In the genomic region with DNA sequence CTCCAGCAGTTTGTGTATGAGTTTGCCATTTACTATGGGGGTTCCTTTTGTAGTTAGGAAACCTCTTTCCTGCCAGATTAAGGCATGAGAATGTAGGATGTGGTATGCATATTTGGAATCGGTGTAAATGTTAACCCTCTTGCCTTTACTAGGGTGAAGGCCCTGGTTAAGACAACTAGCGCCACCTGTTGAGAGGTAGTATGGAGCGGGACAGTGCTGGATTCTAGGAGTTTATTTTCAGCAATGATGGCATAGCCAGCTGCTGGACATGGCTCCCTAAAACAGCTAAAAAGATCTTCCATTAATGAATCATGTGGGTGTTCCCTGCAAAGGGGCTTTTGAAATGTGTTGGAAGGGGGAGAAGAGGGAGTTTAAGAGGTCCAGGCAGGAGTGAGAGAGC, we compare ENCODE assay signal across 12 cellular contexts.
DNase-seq lines count a peak whose midpoint lies in the region; ATAC-seq and TF ChIP-seq lines count a peak whose summit lies in the region.
"Had no signal": no experiment of that assay in that cellular context is flagged by ENCODE, and none has a peak within 500 bp of the region (broad histone marks: within the 10 kb centered on the region; RNA-seq: fewer than 3 reads in every experiment).

No MANE protein-coding gene starts in this region.

- H3K27ac Mint-ChIP-seq in stimulated activated naive CD8-positive, alpha-beta T cell treated with anti-CD3 and anti-CD28 coated beads, Interleukin-15, amount 100 ng/mL, for 72 hours: no peak overlapping the region
- H3K27ac Mint-ChIP-seq: CD8-positive, alpha-beta memory T cell had no signal

- no peaks in the 10 kb centered on the region for H3K9me2 ChIP-seq in Loucy (replicated peaks; ENCODE audit: low read depth, low read length)

- no peak overlapping the region for H3K4me2 ChIP-seq in Loucy (ENCODE audit: low read depth, low read length, poor library complexity, severe bottlenecking)

- H3F3A ChIP-seq in Loucy (ENCODE audit: low read depth): no peaks in the 10 kb centered on the region

- H2AFZ ChIP-seq in Loucy (ENCODE audit: low read length): no peak overlapping the region

- peak; percentile 85 for TF ChIP-seq CTCF in Loucy (conservative IDR thresholded peaks at IDR 0.05; ENCODE audit: low read length)
- peak; percentile 4 for TF ChIP-seq CTCF in astrocyte of the spinal cord (IDR thresholded peaks at IDR 0.05; ENCODE audit: low read depth, low read length)

- peak; percentile 54 for ATAC-seq in stimulated activated naive CD8-positive, alpha-beta T cell treated with anti-CD3 and anti-CD28 coated beads, Interleukin-15, amount 100 ng/mL, for 72 hours

- H3K4me3 ChIP-seq in Loucy (ENCODE audit: low read length, poor library complexity, severe bottlenecking): no peak overlapping the region
- H3K4me3 ChIP-seq in astrocyte of the spinal cord (ENCODE audit: low read depth, low read length): no peak overlapping the region
- H3K4me3 ChIP-seq: testis had no signal

- no peaks in the 10 kb centered on the region for H3K9me3 ChIP-seq in Loucy (ENCODE audit: insufficient read depth, low read depth, low read length)
- H3K9me3 ChIP-seq: testis had no signal

- H3K4me1 ChIP-seq in Loucy (ENCODE audit: insufficient read depth, low read length, poor library complexity, severe bottlenecking): no peaks in the 10 kb centered on the region
- H3K4me1 ChIP-seq: testis had no signal

- peak; percentile 22 for DNase-seq in stimulated activated CD4-positive, alpha-beta T cell treated with anti-CD3 and anti-CD28 coated beads, Interleukin-15, amount 100 ng/mL, for 24 hours
- no peak for DNase-seq in stimulated activated CD4-positive, alpha-beta T cell treated with anti-CD3 and anti-CD28 coated beads, Interleukin-4, amount 100 ng/mL, for 4 hours
- no peak for DNase-seq in astrocyte of the spinal cord (ENCODE audit: low read depth, low spot score)
- DNase-seq in stimulated activated naive CD8-positive, alpha-beta T cell treated with anti-CD3 and anti-CD28 coated beads, Interleukin-15, amount 100 ng/mL, for 72 hours: peak in 1 of 2 donors; percentile 17
- no peak for DNase-seq in SKM-1 (lab: John Stamatoyannopoulos, UW; ENCODE audit: unreplicated experiment)
- no peak for DNase-seq in kidney tubule cell (ENCODE audit: low spot score)
- no peak for DNase-seq in NCI-H187 (lab: John Stamatoyannopoulos, UW)
- DNase-seq: CD8-positive, alpha-beta memory T cell; NCI-H1048; NK-92 treated with Interleukin-12 subunit alpha and Interleukin-12 subunit beta, amount 100 ng/mL, for 24 hours; testis had no signal

- no peaks in the 10 kb centered on the region for H3K36me3 ChIP-seq in Loucy (ENCODE audit: insufficient read depth, low read length)

- no peak overlapping the region for H3K9ac ChIP-seq in Loucy (ENCODE audit: low read depth, low read length, poor library complexity, severe bottlenecking)

- in situ Hi-C loops in astrocyte of the spinal cord (cut with HindIII; ENCODE audit: low sequenced_read_pairs): no loop called here

- no peak overlapping the region for H3K4me3 Mint-ChIP-seq in stimulated activated naive CD8-positive, alpha-beta T cell treated with anti-CD3 and anti-CD28 coated beads, Interleukin-15, amount 100 ng/mL, for 72 hours
- H3K4me3 Mint-ChIP-seq: CD8-positive, alpha-beta memory T cell had no signal

- no peaks in the 10 kb centered on the region for H3K79me2 ChIP-seq in Loucy (ENCODE audit: insufficient read depth, low read length)

- no peaks in the 10 kb centered on the region for H3K4me1 Mint-ChIP-seq in stimulated activated naive CD8-positive, alpha-beta T cell treated with anti-CD3 and anti-CD28 coated beads, Interleukin-15, amount 100 ng/mL, for 72 hours
- H3K4me1 Mint-ChIP-seq: CD8-positive, alpha-beta memory T cell had no signal

- H4K20me1 ChIP-seq in Loucy (ENCODE audit: insufficient read depth, low read length, poor library complexity, severe bottlenecking): no peaks in the 10 kb centered on the region

- peaks cover 13 to 18% of the 10 kb centered on the region in 2 donors for H3K9me3 Mint-ChIP-seq in stimulated activated naive CD8-positive, alpha-beta T cell treated with anti-CD3 and anti-CD28 coated beads, Interleukin-15, amount 100 ng/mL, for 72 hours
- H3K9me3 Mint-ChIP-seq: CD8-positive, alpha-beta memory T cell had no signal

- no peaks in the 10 kb centered on the region for H3K27me3 ChIP-seq in Loucy (ENCODE audit: insufficient read depth, low read length, poor library complexity, severe bottlenecking)
- H3K27me3 ChIP-seq: testis had no signal

- no peaks in the 10 kb centered on the region for H3K27me3 Mint-ChIP-seq in stimulated activated naive CD8-positive, alpha-beta T cell treated with anti-CD3 and anti-CD28 coated beads, Interleukin-15, amount 100 ng/mL, for 72 hours
- H3K27me3 Mint-ChIP-seq: CD8-positive, alpha-beta memory T cell had no signal
